ENCODE assay signal across 12 cellular contexts in the genomic region with DNA sequence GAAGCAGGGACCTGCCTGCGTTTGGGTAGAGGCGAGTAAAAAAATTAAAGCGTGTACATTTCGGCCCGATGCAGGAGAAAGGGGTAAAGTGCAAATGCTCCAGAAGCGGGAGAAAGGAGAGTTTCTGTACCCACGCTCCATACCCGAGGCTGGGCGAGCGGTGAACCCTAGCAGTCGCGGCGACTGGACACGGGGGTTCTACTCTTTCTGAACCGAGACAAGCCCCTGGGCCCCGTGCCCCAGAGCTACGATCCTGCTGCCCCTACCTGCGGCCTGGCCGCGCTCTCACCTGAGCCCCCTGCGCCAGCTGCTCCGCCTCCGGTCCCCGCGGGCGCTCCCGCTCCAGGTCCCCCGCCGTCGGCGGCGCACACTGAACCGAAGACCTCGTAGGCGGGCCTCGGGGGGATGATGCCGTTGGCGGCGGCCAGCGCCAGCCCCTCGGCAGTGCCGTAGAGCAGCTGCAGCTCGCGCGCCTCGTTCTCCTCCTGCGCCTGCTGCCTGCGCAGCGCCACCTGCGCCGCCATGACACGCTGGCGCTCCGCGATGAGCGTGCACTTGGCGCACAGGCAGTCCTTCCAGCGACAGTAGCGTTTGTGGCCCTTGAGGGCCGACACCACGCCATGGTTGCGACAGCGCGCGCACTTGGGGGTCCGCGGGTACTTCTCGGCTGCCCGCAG. TPM values are rescaled to one million over a fixed set of nuclear protein-coding genes. Genes with fewer than 3 reads are reported as not detected.
DNase-seq lines count a peak whose midpoint lies in the region; ATAC-seq, FAIRE-seq and TF ChIP-seq lines count a peak whose summit lies in the region.
"Had no signal": no experiment of that assay in that cellular context is flagged by ENCODE, and none has a peak within 500 bp of the region (broad histone marks: within the 10 kb centered on the region; RNA-seq: fewer than 3 reads in every experiment).

No MANE protein-coding gene starts in this region.

- H3K36me3 ChIP-seq in H7 (replicated peaks; ENCODE audit: control insufficient read depth, insufficient read depth, low read length) = no peaks in the 10 kb centered on the region
- no peaks in the 10 kb centered on the region for H3K36me3 ChIP-seq in astrocyte (ENCODE audit: insufficient read depth, low read length)
- H3K36me3 ChIP-seq: upper lobe of left lung had no signal

- peaks cover 26% of the 10 kb centered on the region for H3K79me2 ChIP-seq in astrocyte (ENCODE audit: insufficient read depth, low read length)

- peak overlapping the region; percentile 82 for H3K4me2 ChIP-seq in astrocyte (ENCODE audit: low read length)

- CTCF ChIA-PET in CD4-positive, alpha-beta T cell (lab: Charles Lee) = no interaction called here

- no peak for DNase-seq in CD4-positive, alpha-beta T cell
- peak; percentile 88 for DNase-seq in H7
- DNase-seq in astrocyte (ENCODE audit: low read depth) = no peak
- no peak for DNase-seq in naive thymus-derived CD8-positive, alpha-beta T cell
- no peak for DNase-seq in SHP77 (lab: John Stamatoyannopoulos, UW)
- no peak for DNase-seq in NCI-H1930 (lab: John Stamatoyannopoulos, UW)
- DNase-seq in C1 segment of cervical spinal cord (lab: John Stamatoyannopoulos, UW) = no peak
- DNase-seq in foreskin melanocyte = no peak
- DNase-seq: NCI-H1092 treated with DMSO at 0.1 percent for 48 hours had no signal

- H3K4me3 ChIP-seq in H7 (ENCODE audit: insufficient read depth, low read depth, low read length) (peak overlapping the region; percentile 32), astrocyte (ENCODE audit: insufficient read depth, low read depth, low read length) (peak overlapping the region; percentile 37)
- H3K4me3 ChIP-seq: upper lobe of left lung had no signal

- H3K4me3 Mint-ChIP-seq in CD4-positive, alpha-beta T cell = peak overlapping the region; percentile 66
- H3K4me3 Mint-ChIP-seq in astrocyte (ENCODE audit: unreplicated experiment) = no peak overlapping the region
- peak overlapping the region in 6 of 10 donors; percentile 32 to 73 (median 60) for H3K4me3 Mint-ChIP-seq in naive thymus-derived CD8-positive, alpha-beta T cell

- H3K9me3 ChIP-seq in CD4-positive, alpha-beta T cell (ENCODE audit: control insufficient read depth, low read length) = no peaks in the 10 kb centered on the region
- H3K9me3 ChIP-seq in astrocyte (ENCODE audit: insufficient read depth, low read depth, low read length) = no peaks in the 10 kb centered on the region
- H3K9me3 ChIP-seq: upper lobe of left lung had no signal

- no peak overlapping the region for H3K27ac ChIP-seq in CD4-positive, alpha-beta T cell (ENCODE audit: low read depth, low read length)
- no peak overlapping the region for H3K27ac ChIP-seq in astrocyte (ENCODE audit: low read depth, low read length)
- H3K27ac ChIP-seq: upper lobe of left lung had no signal

- no peak for FAIRE-seq in astrocyte (lab: Jason Lieb, UNC)
- FAIRE-seq: H54 had no signal

- POLR2A ChIA-PET in CD4-positive, alpha-beta T cell (lab: Charles Lee) = interaction anchor here (0.5 kb wide), 1 partner anchor 557 kb away, joined by 3 read pairs; no protein-coding TSS in a partner anchor
- POLR2A ChIA-PET in naive thymus-derived CD8-positive, alpha-beta T cell (lab: Charles Lee) = no interaction called here

- H3K27me3 Mint-ChIP-seq in CD4-positive, alpha-beta T cell = peaks cover 80% of the 10 kb centered on the region
- peaks cover 79% of the 10 kb centered on the region for H3K27me3 Mint-ChIP-seq in astrocyte (ENCODE audit: low read depth, unreplicated experiment)
- H3K27me3 Mint-ChIP-seq in naive thymus-derived CD8-positive, alpha-beta T cell = peaks cover 38 to 89% (median 68%) of the 10 kb centered on the region in 5 donors

- H4K20me1 ChIP-seq in astrocyte (ENCODE audit: insufficient read depth, low read length) = peaks cover 35% of the 10 kb centered on the region

- TF ChIP-seq CTCF in CD4-positive, alpha-beta T cell (IDR thresholded peaks at IDR 0.05) = no peak
- TF ChIP-seq CTCF in astrocyte (IDR thresholded peaks at IDR 0.05; ENCODE audit: insufficient read depth, low read depth, low read length) = no peak

- intact Hi-C loops in CD4-positive, alpha-beta T cell (cut with DNase I, micrococcal nuclease) = no loop called here

- no peak for ATAC-seq in CD4-positive, alpha-beta T cell (ENCODE audit: poor library complexity)
- no peak for ATAC-seq in naive thymus-derived CD8-positive, alpha-beta T cell
- ATAC-seq: Panc1 had no signal

- peaks cover 85% of the 10 kb centered on the region for H3K27me3 ChIP-seq in CD4-positive, alpha-beta T cell (ENCODE audit: control insufficient read depth, insufficient read depth, low read length)
- peaks cover 100% of the 10 kb centered on the region for H3K27me3 ChIP-seq in H7 (ENCODE audit: control insufficient read depth, insufficient read depth, low read length)
- H3K27me3 ChIP-seq in astrocyte (ENCODE audit: insufficient read depth, low read length) = peaks cover 88% of the 10 kb centered on the region

- H3K4me1 ChIP-seq in astrocyte (ENCODE audit: insufficient read depth, low read length) = peaks cover 11% of the 10 kb centered on the region

- H3K9me3 Mint-ChIP-seq in CD4-positive, alpha-beta T cell = no peaks in the 10 kb centered on the region
- H3K9me3 Mint-ChIP-seq in astrocyte (ENCODE audit: unreplicated experiment) = peaks cover 24% of the 10 kb centered on the region
- H3K9me3 Mint-ChIP-seq in naive thymus-derived CD8-positive, alpha-beta T cell = peaks cover 0 to 3% (median 0%) of the 10 kb centered on the region in 9 donors

- no peaks in the 10 kb centered on the region for H3K36me3 Mint-ChIP-seq in CD4-positive, alpha-beta T cell (ENCODE audit: low read depth)
- no peaks in the 10 kb centered on the region for H3K36me3 Mint-ChIP-seq in astrocyte (ENCODE audit: low read depth, unreplicated experiment)
- peaks cover 0 to 8% (median 0%) of the 10 kb centered on the region in 3 donors for H3K36me3 Mint-ChIP-seq in naive thymus-derived CD8-positive, alpha-beta T cell

- H2AFZ ChIP-seq in astrocyte (ENCODE audit: low read depth, low read length) = peak overlapping the region; percentile 56

- no peak overlapping the region for H3K27ac Mint-ChIP-seq in CD4-positive, alpha-beta T cell
- peak overlapping the region; percentile 85 for H3K27ac Mint-ChIP-seq in astrocyte (ENCODE audit: unreplicated experiment)
- peak overlapping the region in 1 of 10 donors; percentile 75 for H3K27ac Mint-ChIP-seq in naive thymus-derived CD8-positive, alpha-beta T cell

- peak overlapping the region; percentile 30 for H3K9ac ChIP-seq in astrocyte (ENCODE audit: low read length)

- H3K4me1 Mint-ChIP-seq in CD4-positive, alpha-beta T cell (ENCODE audit: low read depth) = peaks cover 45% of the 10 kb centered on the region
- H3K4me1 Mint-ChIP-seq in astrocyte (ENCODE audit: low read depth, unreplicated experiment) = no peaks in the 10 kb centered on the region
- H3K4me1 Mint-ChIP-seq in naive thymus-derived CD8-positive, alpha-beta T cell = peaks cover 35 to 73% (median 61%) of the 10 kb centered on the region in 4 donors

RNA-seq across cellular contexts. Expression of gene DMRTA2, which starts 2.4 kb away (rescaled TPM):
- not detected for total RNA-seq in CD4-positive, alpha-beta T cell
- 0.10 TPM in 1 of 2 replicates, not detected in the other for total RNA-seq in H7 (2014; rRNA removed; shearing (Covaris generic))
- not detected in 2 replicates for total RNA-seq in astrocyte
- total RNA-seq in naive thymus-derived CD8-positive, alpha-beta T cell = not detected
- not detected for polyA plus RNA-seq in naive thymus-derived CD8-positive, alpha-beta T cell
